Comparison of ENCODE assay signal across 12 cellular contexts in genomic region chr5:138448481-138449398, GRCh38. TPM values are rescaled to one million over a fixed set of nuclear protein-coding genes. Genes with fewer than 3 reads are reported as not detected.
DNase-seq lines count a peak whose midpoint lies in the region; ATAC-seq and TF ChIP-seq lines count a peak whose summit lies in the region.
"Had no signal": no experiment of that assay in that cellular context is flagged by ENCODE, and none has a peak within 500 bp of the region (broad histone marks: within the 10 kb centered on the region; RNA-seq: fewer than 3 reads in every experiment).

No MANE protein-coding gene starts in this region.

- H4K8ac ChIP-seq in IMR-90 (ENCODE audit: low read depth in 2 of 2, low read length in 2 of 2): no peak overlapping the region

- dilution Hi-C loops in IMR-90 (cut with HindIII; ENCODE audit: low sequenced_read_pairs, unreplicated experiment): no loop called here

- no peak overlapping the region for H3K4me2 ChIP-seq in IMR-90 (ENCODE audit: low read depth, low read length)
- peak overlapping the region; percentile 86; the same call in 1 of the 2 replicates for H3K4me2 ChIP-seq in OCI-LY3 (ENCODE audit: low read length)

- no peak overlapping the region for H3K14ac ChIP-seq in IMR-90 (replicated peaks; ENCODE audit: low read depth, low read length)

- no peak overlapping the region for H3K9ac ChIP-seq in IMR-90 (ENCODE audit: low read depth, low read length)
- H3K9ac ChIP-seq in OCI-LY3 (ENCODE audit: low read length): no peak overlapping the region

- H2BK5ac ChIP-seq in IMR-90 (ENCODE audit: low read depth, low read length, poor library complexity, severe bottlenecking): no peak overlapping the region

- H3K4me1 ChIP-seq in IMR-90 (ENCODE audit: control insufficient read depth, insufficient read depth, low read length) (no peaks in the 10 kb centered on the region), OCI-LY3 (ENCODE audit: low read length) (0 out of 2 replicates have a peak, but pooled peaks cover 6% of the 10 kb centered on the region)

- peak overlapping the region; percentile 13; the same call in 1 of the 2 replicates for H2AK5ac ChIP-seq in IMR-90 (ENCODE audit: low read depth, low read length)

- in situ Hi-C loops in IMR-90 (cut with MboI; ENCODE audit: low sequenced_read_pairs): no loop called here

- no peak overlapping the region for H2AFZ ChIP-seq in IMR-90 (replicated peaks; ENCODE audit: low read length, poor library complexity)
- H2AFZ ChIP-seq in OCI-LY3 (ENCODE audit: low read depth, low read length): no peak overlapping the region

- BruUV-seq in IMR-90 (replicated peaks; lab: Mats Ljungman, UMichigan): no TSS peak

- H3K27ac ChIP-seq in IMR-90 (ENCODE audit: insufficient read depth, low read length) (no peak overlapping the region), OCI-LY3 (ENCODE audit: low read length) (no peak overlapping the region)
- H3K27ac ChIP-seq: heart left ventricle, neutrophil had no signal

- H3K9me3 ChIP-seq in IMR-90 (ENCODE audit: control insufficient read depth, insufficient read depth, low read length) (no peaks in the 10 kb centered on the region), OCI-LY3 (ENCODE audit: insufficient read depth, low read length) (no peaks in the 10 kb centered on the region)
- H3K9me3 ChIP-seq: adrenal gland, heart left ventricle, neutrophil had no signal

- no peak overlapping the region for H4K5ac ChIP-seq in IMR-90 (ENCODE audit: low read depth, low read length)

- CTCF ChIA-PET in IMR-90 (lab: Yijun Ruan, JAX): interaction anchor here (0.5 to 1.5 kb wide), 6 partner anchors 11 to 106 kb away, joined by 3 to 10 read pairs (median 3); partner anchors contain the start of gene EGR1

- H3K4ac ChIP-seq in IMR-90 (ENCODE audit: low read depth, low read length): no peak overlapping the region

- H2AK9ac ChIP-seq in IMR-90 (replicated peaks; ENCODE audit: low read depth, low read length, poor library complexity): no peak overlapping the region

- H3K9me1 ChIP-seq in IMR-90 (ENCODE audit: insufficient read depth, low read length): no peaks in the 10 kb centered on the region

- H4K20me1 ChIP-seq in IMR-90 (ENCODE audit: insufficient read depth, low read length) (no peaks in the 10 kb centered on the region), OCI-LY3 (ENCODE audit: insufficient read depth, low read length) (no peaks in the 10 kb centered on the region)

- H4K91ac ChIP-seq in IMR-90 (ENCODE audit: insufficient read depth, low read depth, low read length): no peak overlapping the region

- H3K23ac ChIP-seq in IMR-90 (ENCODE audit: low read depth, low read length): no peak overlapping the region

- H3K18ac ChIP-seq in IMR-90 (ENCODE audit: low read depth, low read length): no peak overlapping the region

- no peak overlapping the region for H2BK20ac ChIP-seq in IMR-90 (ENCODE audit: low read depth, low read length)

- H3K56ac ChIP-seq in IMR-90 (ENCODE audit: extremely low read depth, insufficient read depth, low read length): no peak overlapping the region

- intact Hi-C loops in IMR-90 (cut with micrococcal nuclease): no loop called here

- H2BK15ac ChIP-seq in IMR-90 (ENCODE audit: low read depth, low read length): no peak overlapping the region

- ATAC-seq in IMR-90 (ENCODE audit: low read depth) (peak; percentile 24), GM21381 (IDR thresholded peaks at IDR 0.05; ENCODE audit: unreplicated experiment) (no peak), omental fat pad (ENCODE audit: low FRiP score) (no peak), GM18520 (IDR thresholded peaks at IDR 0.05; ENCODE audit: unreplicated experiment) (no peak)

- TF ChIP-seq CTCF in IMR-90 (conservative IDR thresholded peaks at IDR 0.05; ENCODE audit: low read depth, low read length) (no peak), OCI-LY3 (IDR thresholded peaks at IDR 0.05; ENCODE audit: low read depth, low read length) (no peak), omental fat pad (IDR thresholded peaks at IDR 0.05) (no peak)

- H3K36me3 ChIP-seq in IMR-90 (ENCODE audit: control insufficient read depth, insufficient read depth, low read length) (no peaks in the 10 kb centered on the region), OCI-LY3 (replicated peaks; ENCODE audit: low read depth, low read length) (no peaks in the 10 kb centered on the region)
- H3K36me3 ChIP-seq: adrenal gland, heart left ventricle, neutrophil had no signal

- WGBS in IMR-90 (ENCODE audit: extremely low coverage in 2 of 2, insufficient read length in 1 of 2), 2 experiments: 100% methylated on average over 2 of the region's 9 CpGs; no CpG with 5 or more reads in 1 of the 2 experiments

- H3K27me3 ChIP-seq in IMR-90 (ENCODE audit: control insufficient read depth, insufficient read depth, low read length) (no peaks in the 10 kb centered on the region; the same call in 1 of the 2 replicates), OCI-LY3 (ENCODE audit: low read depth, low read length) (no peaks in the 10 kb centered on the region)
- H3K27me3 ChIP-seq: adrenal gland, heart left ventricle, neutrophil had no signal

- H2BK120ac ChIP-seq in IMR-90 (ENCODE audit: low read depth, low read length): no peak overlapping the region

- peak; percentile 68 for DNase-seq in AG08396 (ENCODE audit: low spot score)
- DNase-seq in IMR-90: peak; percentile 36
- DNase-seq in fibroblast of peridontal ligament (ENCODE audit: extremely low read depth): peak; percentile 69
- no peak for DNase-seq in stimulated activated CD4-positive, alpha-beta T cell treated with anti-CD3 and anti-CD28 coated beads, Interleukin-2, amount 100 ng/mL, for 48 hours
- no peak for DNase-seq in omental fat pad (ENCODE audit: low spot score)
- DNase-seq: activated CD4-positive, CD25-positive, alpha-beta regulatory T cell; heart left ventricle had no signal

- H3K79me1 ChIP-seq in IMR-90 (ENCODE audit: low read depth in 1 of 2, low read length in 2 of 2): no peaks in the 10 kb centered on the region

- no peak for TF ChIP-seq POLR2A in IMR-90 (IDR thresholded peaks at IDR 0.05; ENCODE audit: low read depth, low read length)

- no peaks in the 10 kb centered on the region for H3K79me2 ChIP-seq in OCI-LY3 (ENCODE audit: low read length)

- H3K4me3 ChIP-seq in IMR-90 (ENCODE audit: insufficient read depth, low read depth, low read length) (no peak overlapping the region), OCI-LY3 (ENCODE audit: low read length) (no peak overlapping the region)
- H3K4me3 ChIP-seq: adrenal gland had no signal

- no peak for TF ChIP-seq RAD21 in IMR-90 (IDR thresholded peaks at IDR 0.05; ENCODE audit: low read length)

- POLR2A ChIA-PET in IMR-90 (lab: Charles Lee; ENCODE audit: unreplicated experiment): interaction anchor here (0.9 kb wide), 1 partner anchor 70 kb away, joined by 3 read pairs; no protein-coding TSS in a partner anchor

TF ChIP-seq in IMR-90, 13 proteins besides CTCF, POLR2A, EP300 and RAD21:
- TF ChIP-seq CEBPB (IDR thresholded peaks at IDR 0.05; ENCODE audit: low read depth, low read length) (no peak), MXI1 (IDR thresholded peaks at IDR 0.05; ENCODE audit: borderline replicate concordance, low read depth, low read length) (no peak), CHD1 (IDR thresholded peaks at IDR 0.05; ENCODE audit: low read depth, low read length) (no peak), SMC3 (IDR thresholded peaks at IDR 0.05; ENCODE audit: low read depth, low read length) (no peak), USF2 (IDR thresholded peaks at IDR 0.05; ENCODE audit: low read depth, low read length) (no peak), RFX5 (IDR thresholded peaks at IDR 0.05; ENCODE audit: low read depth, low read length) (no peak), RCOR1 (IDR thresholded peaks at IDR 0.05; ENCODE audit: insufficient replicate concordance, low read length) (no peak), NFE2L2 (IDR thresholded peaks at IDR 0.05; ENCODE audit: low read depth, low read length) (no peak)

RNA-seq across cellular contexts. Expression of gene REEP2, which starts 9.9 kb away (rescaled TPM):
- total RNA-seq in IMR-90 (2012; rRNA removed) (12.4 and 20.3 TPM in 2 replicates), omental fat pad (1 to 10 TPM in 3 of 4 donors, under 1 TPM in 1; 0.84 to 7.0 (median 2.0) TPM)
- polyA plus RNA-seq in IMR-90 (2012; rRNA removed): 17.0 and 17.1 TPM in 2 replicates
- polyA plus RNA-seq in IMR-90 (2012; cell fraction: cytosol; rRNA removed): 16.8 and 19.5 TPM in 2 replicates
- 50.9 and 55.6 TPM in 2 replicates for polyA plus RNA-seq in IMR-90 (2012; cell fraction: nucleus; rRNA removed; ENCODE audit: low replicate concordance)

RNA-seq across cellular contexts. Expression of gene EGR1, which starts 16.5 kb away (rescaled TPM):
- 2.9 and 5.8 TPM in 2 replicates for total RNA-seq in IMR-90 (2012; rRNA removed)
- polyA plus RNA-seq in IMR-90 (2012; rRNA removed): 104 and 180 TPM in 2 replicates
- polyA plus RNA-seq in IMR-90 (2012; cell fraction: cytosol; rRNA removed): 91.6 and 286 TPM in 2 replicates
- 363 and 477 TPM in 2 replicates for polyA plus RNA-seq in IMR-90 (2012; cell fraction: nucleus; rRNA removed; ENCODE audit: low replicate concordance)
- total RNA-seq in omental fat pad: 100 to 1,000 TPM in 3 of 4 donors, 10 to 100 TPM in 1; 95.1 to 280 (median 157) TPM

Comparison
In these comparisons a context has a peak if more than half of its experiments do, and no peak if none do; other contexts are left out.
1. DNase-seq: peak in AG08396 (single experiment), IMR-90 (single experiment) and fibroblast of peridontal ligament (single experiment); none in stimulated activated CD4-positive, alpha-beta T cell treated with anti-CD3 and anti-CD28 coated beads, Interleukin-2, amount 100 ng/mL, for 48 hours (0 of 2) and omental fat pad (single experiment).
2. RNA of gene EGR1, which starts 16.5 kb away (total RNA-seq): 95.1 to 280 TPM in omental fat pad; 2.9 to 5.8 TPM in IMR-90; every median in the first group is over 10 times any median in the second.